Comparison of ENCODE assay signal across 8 cellular contexts in the genomic region with DNA sequence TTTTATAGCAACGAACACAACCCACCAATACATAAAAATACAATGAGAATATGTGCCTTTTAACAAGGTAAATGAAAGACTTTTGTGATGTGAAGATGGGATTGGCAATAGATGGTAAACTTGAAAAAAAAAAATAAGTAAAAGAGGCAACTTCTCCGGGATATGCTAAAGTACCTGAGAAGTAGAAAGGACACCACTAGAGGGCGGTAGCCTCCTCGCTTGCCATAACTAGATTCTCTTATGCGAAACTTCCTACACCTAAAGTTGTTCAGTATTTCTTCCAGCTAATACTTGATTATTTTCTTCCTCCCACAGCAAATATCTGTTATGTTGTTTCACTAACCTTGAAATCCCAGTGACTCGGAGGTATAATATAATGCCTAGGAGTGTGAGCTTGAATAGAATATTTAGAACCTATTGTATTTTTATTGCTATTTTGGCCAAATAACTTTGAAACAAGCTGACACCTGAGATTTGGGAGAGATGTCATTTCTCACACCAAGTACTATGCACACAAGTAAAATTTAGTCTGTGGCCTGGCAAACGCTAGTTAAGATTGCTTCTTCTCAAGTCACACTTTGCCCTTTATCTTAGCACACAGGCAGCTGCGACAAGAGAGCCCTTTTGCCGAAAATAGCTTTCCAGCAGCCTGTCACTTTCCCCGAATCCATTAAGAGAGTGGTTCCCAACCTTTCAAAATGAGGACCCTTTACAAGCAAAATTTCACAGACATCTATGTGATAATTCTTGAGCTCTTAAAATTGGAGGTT. TPM values are rescaled to one million over a fixed set of nuclear protein-coding genes. Genes with fewer than 3 reads are reported as not detected.
DNase-seq lines count a peak whose midpoint lies in the region; ATAC-seq and TF ChIP-seq lines count a peak whose summit lies in the region.

No MANE protein-coding gene starts in this region.

- H3K14ac ChIP-seq in IMR-90 (replicated peaks; ENCODE audit: low read depth, low read length) = no peak overlapping the region

- no peak overlapping the region for H2AK9ac ChIP-seq in IMR-90 (replicated peaks; ENCODE audit: low read depth, low read length, poor library complexity)

- no peak overlapping the region for H2BK20ac ChIP-seq in IMR-90 (ENCODE audit: low read depth, low read length)

- no peak overlapping the region for H3K23ac ChIP-seq in IMR-90 (ENCODE audit: low read depth, low read length)

- no peak overlapping the region for H2BK120ac ChIP-seq in IMR-90 (ENCODE audit: low read depth, low read length)

- peak; percentile 94 for TF ChIP-seq RAD21 in IMR-90 (IDR thresholded peaks at IDR 0.05; ENCODE audit: low read length)

- ATAC-seq in GM19468 (IDR thresholded peaks at IDR 0.05; ENCODE audit: extremely low read depth, unreplicated experiment) = peak; percentile 84
- peak; percentile 85 for ATAC-seq in IMR-90 (ENCODE audit: low read depth)
- ATAC-seq in Panc1 = 0 out of 2 replicates have a peak, but pooled peaks have one; percentile 70
- ATAC-seq in gastroesophageal sphincter = peak; percentile 50

- H4K8ac ChIP-seq in IMR-90 (ENCODE audit: low read depth in 2 of 2, low read length in 2 of 2) = no peak overlapping the region

- TF ChIP-seq POLR2A in IMR-90 (IDR thresholded peaks at IDR 0.05; ENCODE audit: low read depth, low read length) = peak; percentile 41; the same call in 1 of the 2 replicates
- TF ChIP-seq POLR2A in gastroesophageal sphincter (IDR thresholded peaks at IDR 0.05) = no peak
- no peak for TF ChIP-seq POLR2A in ovary (IDR thresholded peaks at IDR 0.05)

- H4K5ac ChIP-seq in IMR-90 (ENCODE audit: low read depth, low read length) = no peak overlapping the region

- intact Hi-C loops in IMR-90 (cut with micrococcal nuclease) = loop anchor here (1.0 to 10.0 kb wide), 4 partner anchors 44 to 688 kb away; a partner anchor contains a TSS
- intact Hi-C loops in Panc1 (cut with micrococcal nuclease; ENCODE audit: unreplicated experiment) = loop anchor here (1.0 kb wide), 1 partner anchor 189 kb away; no protein-coding TSS in a partner anchor
- intact Hi-C loops in ovary (cut with DNase I) = loop anchor here in 3 of 4 donors (5.0 to 10.0 kb wide), 2 partner anchors 185 to 188 kb away; no protein-coding TSS in a partner anchor

- H3K27ac ChIP-seq in IMR-90 (ENCODE audit: insufficient read depth, low read length) (no peak overlapping the region), Panc1 (ENCODE audit: low read length) (no peak overlapping the region), gastroesophageal sphincter (peak overlapping the region in 3 of 4 donors; percentile 23 to 68 (median 56)), ovary (no peak overlapping the region)

- H3K4me1 ChIP-seq in IMR-90 (ENCODE audit: control insufficient read depth, insufficient read depth, low read length) (peaks cover 2% of the 10 kb centered on the region; the same call in 1 of the 2 replicates), Panc1 (ENCODE audit: control insufficient read depth, insufficient read depth, low read length) (no peaks in the 10 kb centered on the region), gastroesophageal sphincter (peaks cover 0 to 45% (median 5%) of the 10 kb centered on the region in 3 donors), ovary (ENCODE audit: insufficient read depth) (peaks cover 1% of the 10 kb centered on the region)

- no peaks in the 10 kb centered on the region for H3K79me1 ChIP-seq in IMR-90 (ENCODE audit: low read depth in 1 of 2, low read length in 2 of 2)

- H3K4me3 ChIP-seq in IMR-90 (ENCODE audit: insufficient read depth, low read depth, low read length) (no peak overlapping the region), Panc1 (ENCODE audit: low read depth in 2 of 2, low read length in 2 of 2) (no peak overlapping the region), gastroesophageal sphincter (peak overlapping the region in 1 of 2 donors; percentile 11), ovary (no peak overlapping the region)

- no peaks in the 10 kb centered on the region for H3K36me3 Mint-ChIP-seq in type B pancreatic cell

- POLR2A ChIA-PET in IMR-90 (lab: Charles Lee; ENCODE audit: unreplicated experiment) = no interaction called here
- POLR2A ChIA-PET in Panc1 (lab: Charles Lee) = no interaction called here

- peaks cover 32% of the 10 kb centered on the region for H3K27me3 Mint-ChIP-seq in type B pancreatic cell

- H3K9me3 ChIP-seq in IMR-90 (ENCODE audit: control insufficient read depth, insufficient read depth, low read length) (no peaks in the 10 kb centered on the region), Panc1 (ENCODE audit: control insufficient read depth, insufficient read depth, low read depth, low read length) (no peaks in the 10 kb centered on the region), gastroesophageal sphincter (no peaks in the 10 kb centered on the region), ovary (no peaks in the 10 kb centered on the region)

- H3K56ac ChIP-seq in IMR-90 (ENCODE audit: extremely low read depth, insufficient read depth, low read length) = no peak overlapping the region

- dilution Hi-C loops in IMR-90 (cut with HindIII; ENCODE audit: low sequenced_read_pairs, unreplicated experiment) = no loop called here

- H3K18ac ChIP-seq in IMR-90 (ENCODE audit: low read depth, low read length) = no peak overlapping the region

- no peaks in the 10 kb centered on the region for H4K20me1 ChIP-seq in IMR-90 (ENCODE audit: insufficient read depth, low read length)

- CTCF ChIA-PET in IMR-90 (lab: Yijun Ruan, JAX) = interaction anchor here (0.5 to 1.5 kb wide), 21 partner anchors 11 to 718 kb away, joined by 3 to 11 read pairs (median 4); no protein-coding TSS in a partner anchor
- CTCF ChIA-PET in Panc1 (lab: Charles Lee) = interaction anchor here (0.6 to 1.0 kb wide), 2 partner anchors 53 to 95 kb away, joined by 3 to 4 read pairs; no protein-coding TSS in a partner anchor

- peak; percentile 55 for DNase-seq in Caki2 (ENCODE audit: low read depth)
- DNase-seq in IMR-90 = peak; percentile 88
- peak; percentile 36 for DNase-seq in Panc1 (ENCODE audit: low read depth, low spot score)
- peak; percentile 5 for DNase-seq in activated T-helper 9 cell treated with anti-CD3 and anti-CD28 coated beads, Interleukin-2, amount 50 U/mL, for 16 hours (ENCODE audit: low read depth)
- DNase-seq in ovary = peak; percentile 62 to 84 (median 72)
- DNase-seq in type B pancreatic cell (ENCODE audit: extremely low spot score, unreplicated experiment) = no peak

- TF ChIP-seq EP300 in gastroesophageal sphincter (IDR thresholded peaks at IDR 0.05) = no peak
- no peak for TF ChIP-seq EP300 in ovary (IDR thresholded peaks at IDR 0.05)

- no peak overlapping the region for H3K4me3 Mint-ChIP-seq in type B pancreatic cell

- TF ChIP-seq CTCF in IMR-90 (conservative IDR thresholded peaks at IDR 0.05; ENCODE audit: low read depth, low read length) = peak; percentile 93
- TF ChIP-seq CTCF in Panc1 (IDR thresholded peaks at IDR 0.05) = peak; percentile 73; the same call in 1 of the 2 replicates
- peak; percentile 71 to 86 (median 80) for TF ChIP-seq CTCF in gastroesophageal sphincter (IDR thresholded peaks at IDR 0.05)
- peak; percentile 49 to 67 (median 61) for TF ChIP-seq CTCF in ovary (IDR thresholded peaks at IDR 0.05)
- TF ChIP-seq CTCF in type B pancreatic cell (conservative IDR thresholded peaks at IDR 0.05) = peak; percentile 98

- no peaks in the 10 kb centered on the region for H3K27me3 ChIP-seq in IMR-90 (ENCODE audit: control insufficient read depth, insufficient read depth, low read length)
- H3K27me3 ChIP-seq in Panc1 (ENCODE audit: control insufficient read depth, insufficient read depth, low read length) = no peaks in the 10 kb centered on the region
- H3K27me3 ChIP-seq in gastroesophageal sphincter = no peaks in the 10 kb centered on the region
- H3K27me3 ChIP-seq in ovary = no peaks in the 10 kb centered on the region

- no peaks in the 10 kb centered on the region; the same call in 1 of the 2 replicates for H3K9me1 ChIP-seq in IMR-90 (ENCODE audit: insufficient read depth, low read length)

- WGBS in IMR-90 (ENCODE audit: extremely low coverage in 2 of 2, insufficient read length in 1 of 2), 2 experiments = no CpG with 5 or more reads among the region's 10 CpGs
- WGBS in gastroesophageal sphincter (ENCODE audit: low coverage in 1 of 2), 2 donors = 14 to 20% methylated on average over 9 to 10 of the region's 10 CpGs
- WGBS in ovary, 3 donors = 28 to 32% (median 29%) methylated on average over 10 of the region's 10 CpGs

- H3K27ac Mint-ChIP-seq in type B pancreatic cell = no peak overlapping the region

- no peak overlapping the region for H3K4ac ChIP-seq in IMR-90 (ENCODE audit: low read depth, low read length)

- H3K36me3 ChIP-seq in IMR-90 (ENCODE audit: control insufficient read depth, insufficient read depth, low read length) (no peaks in the 10 kb centered on the region), Panc1 (ENCODE audit: control insufficient read depth, insufficient read depth, low read length) (no peaks in the 10 kb centered on the region), gastroesophageal sphincter (no peaks in the 10 kb centered on the region), ovary (no peaks in the 10 kb centered on the region)

- no peak overlapping the region for H3K9ac ChIP-seq in IMR-90 (ENCODE audit: low read depth, low read length)

- H2BK15ac ChIP-seq in IMR-90 (ENCODE audit: low read depth, low read length) = no peak overlapping the region

- no peak overlapping the region for H3K4me2 ChIP-seq in IMR-90 (ENCODE audit: low read depth, low read length)

- H3K9me3 Mint-ChIP-seq in type B pancreatic cell = no peaks in the 10 kb centered on the region

- H3K4me1 Mint-ChIP-seq in type B pancreatic cell (ENCODE audit: unreplicated experiment) = peaks cover 11% of the 10 kb centered on the region

- H4K91ac ChIP-seq in IMR-90 (ENCODE audit: insufficient read depth, low read depth, low read length) = no peak overlapping the region

- in situ Hi-C loops in Caki2 (cut with HindIII; ENCODE audit: low pct_unique_long_range_greater_than_20kb, low sequenced_read_pairs) (no loop called here), IMR-90 (cut with MboI; ENCODE audit: low sequenced_read_pairs) (loop anchor here (5.0 to 25.0 kb wide), 2 partner anchors 195 to 705 kb away; no protein-coding TSS in a partner anchor), Panc1 (cut with HindIII; ENCODE audit: low pct_unique_long_range_greater_than_20kb, low sequenced_read_pairs) (no loop called here)

- H2AFZ ChIP-seq in IMR-90 (replicated peaks; ENCODE audit: low read length, poor library complexity) = peak overlapping the region; percentile 56

- BruUV-seq in IMR-90 (replicated peaks; lab: Mats Ljungman, UMichigan) (no TSS peak), Panc1 (replicated peaks; lab: Mats Ljungman, UMichigan) (no TSS peak)

- no peak overlapping the region for H2AK5ac ChIP-seq in IMR-90 (ENCODE audit: low read depth, low read length)

- no peak overlapping the region for H2BK5ac ChIP-seq in IMR-90 (ENCODE audit: low read depth, low read length, poor library complexity, severe bottlenecking)

RNA-seq across cellular contexts. Expression of a gene that starts 44.9 kb away (rescaled TPM):
- 31.7 and 35.2 TPM in 2 replicates for total RNA-seq in Caki2 (2014; rRNA removed; shearing (Covaris generic); ENCODE audit: low replicate concordance)
- total RNA-seq in IMR-90 (2012; rRNA removed) (159 and 188 TPM in 2 replicates), Panc1 (2021; ENCODE audit: unreplicated experiment) (44.7 TPM), gastroesophageal sphincter (100 to 1,000 TPM; 100 to 223 (median 175) TPM), ovary (100 to 1,000 TPM in 3 of 7 donors, 10 to 100 TPM in 4; 67.2 to 160 (median 87.8) TPM), type B pancreatic cell (ENCODE audit: low replicate concordance) (76.7 and 118 TPM in 2 replicates)
- polyA plus RNA-seq in IMR-90 (2012; rRNA removed) (96.5 and 98.9 TPM in 2 replicates), ovary (100 to 1,000 TPM in 1 of 2 donors, 10 to 100 TPM in 1; 24.9 to 154 TPM)
- polyA plus RNA-seq in IMR-90 (2012; cell fraction: cytosol; rRNA removed) = 50.8 and 51.2 TPM in 2 replicates
- 53.9 and 106 TPM in 2 replicates for polyA plus RNA-seq in IMR-90 (2012; cell fraction: nucleus; rRNA removed; ENCODE audit: low replicate concordance)
- polyA plus RNA-seq in Panc1 (2012; ENCODE audit: insufficient read length) = 20.6 TPM

Comparison
In these comparisons a context has a peak if more than half of its experiments do, and no peak if none do; other contexts are left out.
1. H3K27ac ChIP-seq: peak in gastroesophageal sphincter (3 of 4); none in IMR-90 (single experiment), Panc1 (single experiment) and ovary (0 of 2).
2. Peak in every context shown above with its lines, with median percentiles within 50 percentile points of each other: ATAC-seq and CTCF ChIP-seq.